Comparison of ENCODE assay signal across 21 cellular contexts in the genomic region with DNA sequence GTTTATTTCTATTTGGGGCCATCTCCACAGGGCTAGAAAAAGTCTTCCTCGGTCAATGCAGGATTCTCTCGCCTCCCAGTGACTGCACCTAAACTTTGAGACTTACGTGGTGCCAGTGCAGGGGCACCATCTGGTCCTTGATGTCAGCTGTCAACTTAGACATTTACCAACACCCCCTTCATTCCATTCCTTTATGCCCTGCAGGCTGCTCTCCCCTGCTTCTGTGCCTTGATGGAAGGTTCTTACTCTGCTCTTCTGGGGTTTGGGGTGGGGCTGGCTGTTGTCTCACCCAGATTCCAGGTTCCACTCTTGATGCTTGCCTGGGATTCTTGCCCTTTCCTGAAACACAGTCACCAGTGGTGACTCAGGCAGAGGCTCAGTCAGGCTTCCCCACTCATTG.
DNase-seq lines count a peak whose midpoint lies in the region; ATAC-seq, FAIRE-seq and TF ChIP-seq lines count a peak whose summit lies in the region.
"Had no signal": no experiment of that assay in that cellular context is flagged by ENCODE, and none has a peak within 500 bp of the region (broad histone marks: within the 10 kb centered on the region; RNA-seq: fewer than 3 reads in every experiment).

No MANE protein-coding gene starts in this region.

- H3K27me3 ChIP-seq in bronchial epithelial cell (ENCODE audit: control insufficient read depth, insufficient read depth, low read length) = no peaks in the 10 kb centered on the region
- H3K27me3 ChIP-seq: BE2C, Peyer's patch had no signal

- H3K4me3 ChIP-seq in bronchial epithelial cell (ENCODE audit: low read depth, low read length) = no peak overlapping the region
- H3K4me3 ChIP-seq: A549, Peyer's patch, SJSA1 had no signal

- DNase-seq in HT1080 (ENCODE audit: low read depth) (peak; percentile 14), NCI-H524 (lab: John Stamatoyannopoulos, UW) (peak; percentile 55 to 85), bronchial epithelial cell (ENCODE audit: low read depth) (peak; percentile 3), neural crest cell (ENCODE audit: low read depth, low spot score) (no peak), progenitor cell of endocrine pancreas (ENCODE audit: low spot score, unreplicated experiment) (no peak)
- no peak for DNase-seq in activated T-cell treated with anti-CD3 and anti-CD28 coated beads, Interleukin-2, amount 50 U/mL, for 1 hour
- DNase-seq: BE2C, DMS79, KBM-7, NCI-H1105, NCI-H146, NCI-H2081, NCI-H748 treated with DMSO at 0.1 percent for 48 hours, Peyer's patch had no signal

- H3K27me3 Mint-ChIP-seq in neural crest cell (ENCODE audit: low read depth) (no peaks in the 10 kb centered on the region), progenitor cell of endocrine pancreas (peaks cover 47% of the 10 kb centered on the region)

- no peak for ATAC-seq in GM19467 (IDR thresholded peaks at IDR 0.05; ENCODE audit: unreplicated experiment)
- ATAC-seq in HG02938 (IDR thresholded peaks at IDR 0.05; ENCODE audit: unreplicated experiment) = no peak
- ATAC-seq: A549, Right ventricle myocardium inferior had no signal

- H3K4me1 Mint-ChIP-seq in neural crest cell = peaks cover 30% of the 10 kb centered on the region
- peaks cover 9% of the 10 kb centered on the region for H3K4me1 Mint-ChIP-seq in progenitor cell of endocrine pancreas (ENCODE audit: low read depth)

- H3K27ac Mint-ChIP-seq in neural crest cell (ENCODE audit: unreplicated experiment) (peak overlapping the region; percentile 46), progenitor cell of endocrine pancreas (no peak overlapping the region)

- TF ChIP-seq CTCF in bronchial epithelial cell (IDR thresholded peaks at IDR 0.05; ENCODE audit: insufficient read depth, low read length, severe bottlenecking) = no peak
- no peak for TF ChIP-seq CTCF in neural crest cell (conservative IDR thresholded peaks at IDR 0.05)
- TF ChIP-seq CTCF in progenitor cell of endocrine pancreas (IDR thresholded peaks at IDR 0.05; ENCODE audit: unreplicated experiment) = no peak

- H3K4me3 Mint-ChIP-seq in neural crest cell = no peak overlapping the region
- no peak overlapping the region for H3K4me3 Mint-ChIP-seq in progenitor cell of endocrine pancreas (ENCODE audit: low read depth)

- no peaks in the 10 kb centered on the region for H3K36me3 ChIP-seq in bronchial epithelial cell (ENCODE audit: control insufficient read depth, insufficient read depth, low read length)
- H3K36me3 ChIP-seq: BE2C, Peyer's patch, SJSA1 had no signal

- FAIRE-seq in bronchial epithelial cell (lab: Jason Lieb, UNC) = peak; percentile 86
- FAIRE-seq: A549, D721Med, H54 had no signal

- peaks cover 5% of the 10 kb centered on the region for H3K36me3 Mint-ChIP-seq in neural crest cell (ENCODE audit: low read depth)
- H3K36me3 Mint-ChIP-seq in progenitor cell of endocrine pancreas (ENCODE audit: insufficient read depth) = no peaks in the 10 kb centered on the region

- H3K9me3 Mint-ChIP-seq in neural crest cell = no peaks in the 10 kb centered on the region
- H3K9me3 Mint-ChIP-seq in progenitor cell of endocrine pancreas (ENCODE audit: low read depth) = no peaks in the 10 kb centered on the region

Comparison
In these comparisons a context has a peak if more than half of its experiments do, and no peak if none do; other contexts are left out.
1. DNase-seq: peak in HT1080 (single experiment), NCI-H524 (2 of 2) and bronchial epithelial cell (single experiment); none in neural crest cell (single experiment), activated T-cell treated with anti-CD3 and anti-CD28 coated beads, Interleukin-2, amount 50 U/mL, for 1 hour (single experiment) and progenitor cell of endocrine pancreas (single experiment).